In the genomic region with DNA sequence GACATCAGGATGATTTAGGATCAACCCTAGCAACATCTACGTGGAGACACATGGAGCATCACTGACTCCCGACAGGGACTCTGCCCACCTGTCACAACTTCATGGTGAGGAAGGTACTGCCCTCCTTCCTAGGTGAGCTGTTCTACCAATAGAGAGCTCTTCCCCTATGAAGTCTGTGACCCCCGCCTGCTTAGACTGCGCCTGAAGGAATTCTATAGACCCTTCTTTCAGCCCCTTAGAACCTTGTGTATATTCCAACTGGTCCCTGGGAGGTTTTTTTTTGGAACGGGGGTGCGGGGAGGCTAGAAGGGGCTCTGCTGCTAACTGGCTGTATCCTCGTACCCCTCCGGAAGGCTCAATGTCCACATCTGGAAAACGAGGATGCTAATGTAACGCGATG, we compare ENCODE assay signal across 8 cellular contexts. TPM values are rescaled to one million over a fixed set of nuclear protein-coding genes. Genes with fewer than 3 reads are reported as not detected.
DNase-seq lines count a peak whose midpoint lies in the region; ATAC-seq and TF ChIP-seq lines count a peak whose summit lies in the region.

No MANE protein-coding gene starts in this region.

- peak overlapping the region in 1 of 2 donors; percentile 88 for H3K27ac ChIP-seq in left lung
- H3K27ac ChIP-seq in tibial artery, result peak overlapping the region; percentile 63 to 76

- H3K36me3 ChIP-seq in left lung (peaks cover 0 to 23% of the 10 kb centered on the region in 2 donors), tibial artery (peaks cover 6 to 25% (median 19%) of the 10 kb centered on the region in 3 donors)

- peak overlapping the region; percentile 93 for H3K4me3 Mint-ChIP-seq in activated T-cell treated with anti-CD3 and anti-CD28 coated beads, Interleukin-2, amount 50 U/mL, for 4 hours
- H3K4me3 Mint-ChIP-seq in activated naive CD8-positive, alpha-beta T cell treated with anti-CD3 and anti-CD28 coated beads, Interleukin-2, amount 50 U/mL, for 24 hours, result peak overlapping the region; percentile 93

- peaks cover 2% of the 10 kb centered on the region for H3K36me3 Mint-ChIP-seq in activated T-cell treated with anti-CD3 and anti-CD28 coated beads, Interleukin-2, amount 50 U/mL, for 4 hours (ENCODE audit: insufficient read depth)
- no peaks in the 10 kb centered on the region for H3K36me3 Mint-ChIP-seq in activated naive CD8-positive, alpha-beta T cell treated with anti-CD3 and anti-CD28 coated beads, Interleukin-2, amount 50 U/mL, for 24 hours (ENCODE audit: low read depth)

- peak overlapping the region; percentile 97 for H3K27ac Mint-ChIP-seq in activated naive CD8-positive, alpha-beta T cell treated with anti-CD3 and anti-CD28 coated beads, Interleukin-2, amount 50 U/mL, for 24 hours

- H3K27me3 ChIP-seq in left lung (no peaks in the 10 kb centered on the region), tibial artery (no peaks in the 10 kb centered on the region)

- ATAC-seq in activated T-cell treated with anti-CD3 and anti-CD28 coated beads, Interleukin-2, amount 50 U/mL, for 4 hours, result no peak
- no peak for ATAC-seq in activated naive CD8-positive, alpha-beta T cell treated with anti-CD3 and anti-CD28 coated beads, Interleukin-2, amount 50 U/mL, for 24 hours
- ATAC-seq in left lung (no peak), HG03432 (IDR thresholded peaks at IDR 0.05; ENCODE audit: unreplicated experiment) (no peak), HG03025 (IDR thresholded peaks at IDR 0.05; ENCODE audit: low FRiP score, unreplicated experiment) (no peak)

- peaks cover 21% of the 10 kb centered on the region for H3K4me1 Mint-ChIP-seq in activated T-cell treated with anti-CD3 and anti-CD28 coated beads, Interleukin-2, amount 50 U/mL, for 4 hours (ENCODE audit: low read depth)
- H3K4me1 Mint-ChIP-seq in activated naive CD8-positive, alpha-beta T cell treated with anti-CD3 and anti-CD28 coated beads, Interleukin-2, amount 50 U/mL, for 24 hours, result peaks cover 24% of the 10 kb centered on the region

- intact Hi-C loops in left lung (cut with DNase I) (no loop called here), tibial artery (cut with DNase I; ENCODE audit: low total_unique reads) (loop anchor here (2.0 kb wide), 1 partner anchor 51 kb away; no protein-coding TSS in a partner anchor)

- H3K9me3 ChIP-seq in left lung, result no peaks in the 10 kb centered on the region
- H3K9me3 ChIP-seq in tibial artery, result no peaks in the 10 kb centered on the region

- H3K4me3 ChIP-seq in left lung, result peak overlapping the region; percentile 55 to 76
- peak overlapping the region; percentile 54 to 74 for H3K4me3 ChIP-seq in tibial artery

- no peaks in the 10 kb centered on the region for H3K27me3 Mint-ChIP-seq in activated T-cell treated with anti-CD3 and anti-CD28 coated beads, Interleukin-2, amount 50 U/mL, for 4 hours (ENCODE audit: low read depth)
- no peaks in the 10 kb centered on the region for H3K27me3 Mint-ChIP-seq in activated naive CD8-positive, alpha-beta T cell treated with anti-CD3 and anti-CD28 coated beads, Interleukin-2, amount 50 U/mL, for 24 hours

- H3K4me1 ChIP-seq in left lung, result peaks cover 9 to 26% of the 10 kb centered on the region in 2 donors
- H3K4me1 ChIP-seq in tibial artery, result peaks cover 0 to 23% (median 16%) of the 10 kb centered on the region in 4 donors

- TF ChIP-seq CTCF in left lung (IDR thresholded peaks at IDR 0.05) (no peak), tibial artery (IDR thresholded peaks at IDR 0.05) (no peak)

- H3K9me3 Mint-ChIP-seq in activated T-cell treated with anti-CD3 and anti-CD28 coated beads, Interleukin-2, amount 50 U/mL, for 4 hours, result no peaks in the 10 kb centered on the region
- H3K9me3 Mint-ChIP-seq in activated naive CD8-positive, alpha-beta T cell treated with anti-CD3 and anti-CD28 coated beads, Interleukin-2, amount 50 U/mL, for 24 hours, result no peaks in the 10 kb centered on the region

- no peak for DNase-seq in activated T-cell treated with anti-CD3 and anti-CD28 coated beads, Interleukin-2, amount 50 U/mL, for 4 hours
- DNase-seq in activated T-cell treated with anti-CD3 and anti-CD28 coated beads for 4 hours (no peak), left lung (no peak), tibial artery (no peak), mesenteric fat pad (ENCODE audit: low spot score) (no peak)
- DNase-seq in activated naive CD8-positive, alpha-beta T cell treated with anti-CD3 and anti-CD28 coated beads, Interleukin-2, amount 50 U/mL, for 24 hours, result no peak

RNA-seq across cellular contexts. Expression of gene INTS4, which starts 0.6 kb away (rescaled TPM):
- total RNA-seq in activated T-cell treated with anti-CD3 and anti-CD28 coated beads, Interleukin-2, amount 50 U/mL, for 4 hours, result 10 to 100 TPM; 43.4 to 49.3 (median 49.3) TPM
- total RNA-seq in left lung, result 10 to 100 TPM; 31.1 to 31.2 TPM
- total RNA-seq in mesenteric fat pad, result 32.3 TPM

RNA-seq across cellular contexts. Expression of gene KCTD14, which starts 29.2 kb away (rescaled TPM):
- under 1 TPM in 2 of 3 donors, not detected in 1; 0.38 to 0.45 TPM for total RNA-seq in activated T-cell treated with anti-CD3 and anti-CD28 coated beads, Interleukin-2, amount 50 U/mL, for 4 hours
- total RNA-seq in left lung, result 10 to 100 TPM; 17.7 to 19.2 TPM
- 1.4 TPM for total RNA-seq in mesenteric fat pad
